In the genomic region with DNA sequence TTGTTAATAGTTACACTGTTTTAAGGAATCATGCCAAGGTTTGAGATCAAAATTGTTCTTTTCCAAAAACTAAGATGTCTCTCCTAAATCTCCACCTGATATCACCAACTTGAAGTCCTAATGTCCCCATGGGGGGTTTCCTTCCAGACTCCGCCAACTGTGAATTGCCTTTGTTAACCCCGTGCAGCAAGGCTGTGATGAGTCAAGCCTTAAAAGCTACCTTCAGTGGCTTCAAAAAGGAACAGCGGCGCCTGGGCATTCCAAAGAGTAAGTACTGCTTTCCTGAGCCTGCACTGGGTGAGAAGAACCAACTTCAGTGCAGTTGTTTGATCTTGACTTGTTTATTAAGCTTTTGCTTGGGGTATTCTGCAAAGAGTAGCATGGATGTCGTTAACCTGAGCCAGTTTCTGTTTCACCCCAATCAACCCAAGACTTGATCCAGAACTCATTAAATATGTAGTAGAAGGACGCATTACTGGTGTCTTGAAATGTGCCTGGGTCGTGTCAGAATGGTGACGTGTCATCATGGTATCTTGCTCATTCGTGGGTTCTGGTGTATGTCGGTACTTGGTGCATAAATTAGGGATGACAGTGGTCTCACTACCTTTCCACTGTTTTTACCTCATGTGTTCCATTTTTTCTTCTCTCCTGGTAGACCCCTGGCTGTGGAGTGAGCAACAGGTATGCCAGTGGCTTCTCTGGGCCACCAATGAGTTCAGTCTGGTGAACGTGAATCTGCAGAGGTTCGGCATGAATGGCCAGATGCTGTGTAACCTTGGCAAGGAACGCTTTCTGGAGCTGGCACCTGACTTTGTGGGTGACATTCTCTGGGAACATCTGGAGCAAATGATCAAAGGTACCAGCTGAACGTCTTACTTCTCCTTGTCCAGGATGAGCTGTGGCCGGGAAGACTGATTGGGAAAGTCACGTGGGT, we compare ENCODE assay signal across 15 cellular contexts. TPM values are rescaled to one million over a fixed set of nuclear protein-coding genes. Genes with fewer than 3 reads are reported as not detected.
A peak's percentile ranks its signal among the peaks of the same experiment; 100 is the strongest.
DNase-seq lines count a peak whose midpoint lies in the region; ATAC-seq and TF ChIP-seq lines count a peak whose summit lies in the region.
"Had no signal": no experiment of that assay in that cellular context is flagged by ENCODE, and none has a peak within 500 bp of the region (broad histone marks: within the 10 kb centered on the region; RNA-seq: fewer than 3 reads in every experiment).

No MANE protein-coding gene starts in this region.

- H3K4me3 Mint-ChIP-seq in activated T-cell treated with anti-CD3 and anti-CD28 coated beads, Interleukin-2, amount 50 U/mL, for 72 hours = no peak overlapping the region
- H3K4me3 Mint-ChIP-seq: activated CD4-positive, alpha-beta T cell treated with anti-CD3 and anti-CD28 coated beads, Interleukin-2, amount 10 ng/mL, durations not matched to agents 7 days and 5 days; activated T-helper 1 cell treated with anti-CD3 and anti-CD28 coated beads, Interleukin-12 subunit alpha, Interleukin-12 subunit beta, Interleukin-2, Interleukin-4 antibody, amounts not matched to agents 30 ng/mL and 10 ng/mL and 1 ng/mL, durations not matched to agents 14 hours and 24 hours and 36 hours had no signal

- intact Hi-C loops in aorta (cut with DNase I) = no loop called here

- no peaks in the 10 kb centered on the region for H3K9me3 Mint-ChIP-seq in activated T-cell treated with anti-CD3 and anti-CD28 coated beads, Interleukin-2, amount 50 U/mL, for 72 hours

- H3K36me3 Mint-ChIP-seq in activated T-cell treated with anti-CD3 and anti-CD28 coated beads, Interleukin-2, amount 50 U/mL, for 72 hours (ENCODE audit: insufficient read depth in 2 of 2) = peaks cover 43 to 77% of the 10 kb centered on the region in 2 donors

- H3K9ac ChIP-seq in duodenal mucosa (ENCODE audit: low read depth in 1 of 2, low read length in 2 of 2) = peak overlapping the region; percentile 36

- TF ChIP-seq CTCF in suprapubic skin (IDR thresholded peaks at IDR 0.05) = no peak

- H3K4me3 ChIP-seq in duodenal mucosa (ENCODE audit: low read depth in 1 of 2, low read length in 2 of 2) (no peak overlapping the region), mesodermal cell (ENCODE audit: extremely low read depth, insufficient read depth, low read length, poor library complexity, severe bottlenecking) (no peak overlapping the region), aorta (ENCODE audit: low read length in 2 of 2) (no peak overlapping the region), suprapubic skin (no peak overlapping the region)
- H3K4me3 ChIP-seq: K562 had no signal

- TF ChIP-seq EP300 in suprapubic skin (IDR thresholded peaks at IDR 0.05) = no peak

- no peak for TF ChIP-seq POLR2A in suprapubic skin (IDR thresholded peaks at IDR 0.05)

- ATAC-seq in activated T-cell treated with anti-CD3 and anti-CD28 coated beads, Interleukin-2, amount 50 U/mL, for 72 hours (replicated peaks in 1 of 2) = peak in 1 of 2 donors; percentile 42
- ATAC-seq in aorta (ENCODE audit: low FRiP score) = no peak
- no peak for ATAC-seq in HG03025 (IDR thresholded peaks at IDR 0.05; ENCODE audit: low FRiP score, unreplicated experiment)
- ATAC-seq: K562 had no signal

- H3K27ac ChIP-seq in duodenal mucosa (ENCODE audit: low read depth, low read length) = peak overlapping the region; percentile 52
- peak overlapping the region; percentile 41 for H3K27ac ChIP-seq in mesodermal cell (ENCODE audit: low read depth, low read length, severe bottlenecking)
- H3K27ac ChIP-seq in aorta (ENCODE audit: low read depth in 1 of 2, low read length in 2 of 2) = peak overlapping the region; percentile 40 to 67
- no peak overlapping the region for H3K27ac ChIP-seq in suprapubic skin

- H3K27ac Mint-ChIP-seq in activated T-cell treated with anti-CD3 and anti-CD28 coated beads, Interleukin-2, amount 50 U/mL, for 72 hours = peak overlapping the region; percentile 75
- H3K27ac Mint-ChIP-seq: activated CD4-positive, alpha-beta T cell treated with anti-CD3 and anti-CD28 coated beads, Interleukin-2, amount 10 ng/mL, durations not matched to agents 7 days and 5 days; activated T-helper 1 cell treated with anti-CD3 and anti-CD28 coated beads, Interleukin-12 subunit alpha, Interleukin-12 subunit beta, Interleukin-2, Interleukin-4 antibody, amounts not matched to agents 30 ng/mL and 10 ng/mL and 1 ng/mL, durations not matched to agents 14 hours and 24 hours and 36 hours had no signal

- H3K4me1 ChIP-seq in duodenal mucosa (ENCODE audit: control insufficient read depth in 1 of 2, insufficient read depth in 2 of 2, low read length in 2 of 2) = peaks cover 67 to 87% of the 10 kb centered on the region in 2 donors
- peaks cover 20% of the 10 kb centered on the region for H3K4me1 ChIP-seq in mesodermal cell (ENCODE audit: control insufficient read depth, insufficient read depth, low read length, poor library complexity, severe bottlenecking)
- H3K4me1 ChIP-seq in aorta (ENCODE audit: control insufficient read depth in 1 of 2, insufficient read depth in 2 of 2, low read length in 2 of 2) = peaks cover 0 to 9% of the 10 kb centered on the region in 2 donors
- H3K4me1 ChIP-seq in suprapubic skin = peaks cover 45% of the 10 kb centered on the region

- H3K27me3 ChIP-seq in duodenal mucosa (ENCODE audit: control insufficient read depth in 1 of 2, insufficient read depth in 2 of 2, low read length in 2 of 2) (no peaks in the 10 kb centered on the region), aorta (ENCODE audit: control insufficient read depth in 1 of 2, insufficient read depth in 2 of 2, low read length in 1 of 2) (no peaks in the 10 kb centered on the region), suprapubic skin (no peaks in the 10 kb centered on the region)
- H3K27me3 ChIP-seq: dorsolateral prefrontal cortex had no signal

- no peaks in the 10 kb centered on the region for H3K27me3 Mint-ChIP-seq in activated T-cell treated with anti-CD3 and anti-CD28 coated beads, Interleukin-2, amount 50 U/mL, for 72 hours (ENCODE audit: low read depth)
- H3K27me3 Mint-ChIP-seq: activated CD4-positive, alpha-beta T cell treated with anti-CD3 and anti-CD28 coated beads, Interleukin-2, amount 10 ng/mL, durations not matched to agents 7 days and 5 days had no signal

- peaks cover 46% of the 10 kb centered on the region for H3K4me1 Mint-ChIP-seq in activated T-cell treated with anti-CD3 and anti-CD28 coated beads, Interleukin-2, amount 50 U/mL, for 72 hours (ENCODE audit: low read depth)

- DNase-seq in activated T-cell treated with anti-CD3 and anti-CD28 coated beads, Interleukin-2, amount 50 U/mL, for 72 hours = no peak
- no peak for DNase-seq in activated T-cell treated with anti-CD3 and anti-CD28 coated beads, Interleukin-2, amount 50 U/mL, for 1 hour
- DNase-seq in aorta (no peak), OCI-M1 (lab: John Stamatoyannopoulos, UW) (no peak), suprapubic skin (ENCODE audit: low spot score in 2 of 2) (no peak)
- DNase-seq: activated CD4-positive, alpha-beta T cell treated with anti-CD3 and anti-CD28 coated beads, Interleukin-2, amount 10 ng/mL, durations not matched to agents 7 days and 5 days; anterior cingulate cortex; dorsolateral prefrontal cortex; NCI-H524; RPMI8226 had no signal

- H3K36me3 ChIP-seq in duodenal mucosa (ENCODE audit: control insufficient read depth in 1 of 2, insufficient read depth in 2 of 2, low read length in 2 of 2) (peaks cover 66 to 78% of the 10 kb centered on the region in 2 donors), mesodermal cell (ENCODE audit: control insufficient read depth, insufficient read depth, low read length) (peaks cover 92% of the 10 kb centered on the region), aorta (ENCODE audit: control insufficient read depth in 1 of 2, insufficient read depth in 2 of 2, low read length in 1 of 2) (peaks cover 21 to 26% of the 10 kb centered on the region in 2 donors), suprapubic skin (peaks cover 78% of the 10 kb centered on the region)

- H3K9me3 ChIP-seq in duodenal mucosa (ENCODE audit: control insufficient read depth in 1 of 2, low read length in 2 of 2) (no peaks in the 10 kb centered on the region), mesodermal cell (ENCODE audit: control insufficient read depth, low read length) (no peaks in the 10 kb centered on the region), aorta (ENCODE audit: control insufficient read depth, low read length) (no peaks in the 10 kb centered on the region), suprapubic skin (no peaks in the 10 kb centered on the region)

- 69 to 71% methylated on average over 10 to 14 of the region's 16 CpGs for WGBS in mesodermal cell (ENCODE audit: insufficient coverage in 2 of 2), 2 experiments
- WGBS in aorta, 2 donors = 84 to 86% methylated on average over 16 of the region's 16 CpGs
- 88% methylated on average over 16 of the region's 16 CpGs for WGBS in suprapubic skin

RNA-seq across cellular contexts. Expression of gene ETS2, which starts 8.7 kb away (rescaled TPM):
- 100 to 1,000 TPM; 122 to 134 TPM for total RNA-seq in activated T-cell treated with anti-CD3 and anti-CD28 coated beads, Interleukin-2, amount 50 U/mL, for 72 hours
- 22.4 TPM for polyA plus RNA-seq in mesodermal cell (2013, experiment 1 of 2)
- polyA plus RNA-seq in mesodermal cell (2013, experiment 2 of 2) = 20.2 TPM
- total RNA-seq in aorta = 100 to 1,000 TPM; 145 to 232 TPM
- polyA plus RNA-seq in aorta = 10 to 100 TPM; 40.2 to 76.8 TPM
- total RNA-seq in suprapubic skin = 100 to 1,000 TPM; 198 to 510 (median 416) TPM
